Comparison of ENCODE assay signal across 8 cellular contexts in genomic region chr7:98211676-98212531, GRCh38. TPM values are rescaled to one million over a fixed set of nuclear protein-coding genes. Genes with fewer than 3 reads are reported as not detected.
DNase-seq lines count a peak whose midpoint lies in the region; ATAC-seq and TF ChIP-seq lines count a peak whose summit lies in the region.
"Had no signal": no experiment of that assay in that cellular context is flagged by ENCODE, and none has a peak within 500 bp of the region (broad histone marks: within the 10 kb centered on the region; RNA-seq: fewer than 3 reads in every experiment).

No MANE protein-coding gene starts in this region.

- no peak for TF ChIP-seq CTCF in SK-N-SH (IDR thresholded peaks at IDR 0.05)
- TF ChIP-seq CTCF in fibroblast of lung (conservative IDR thresholded peaks at IDR 0.05 in 1 of 2, IDR thresholded peaks at IDR 0.05 in 1 of 2; ENCODE audit: low read depth in 1 of 2, low read length in 2 of 2) = no peak
- no peak for TF ChIP-seq CTCF in sigmoid colon (IDR thresholded peaks at IDR 0.05)

- H3K4me2 ChIP-seq in SK-N-SH (peak overlapping the region; percentile 59; the same call in 1 of the 2 replicates), fibroblast of lung (ENCODE audit: extremely low read depth, insufficient read depth, low read length) (peak overlapping the region; percentile 13)

- ATAC-seq in GM18867 (IDR thresholded peaks at IDR 0.05; ENCODE audit: unreplicated experiment) (peak; percentile 13), GM21619 (IDR thresholded peaks at IDR 0.05; ENCODE audit: unreplicated experiment) (no peak), HG03439 (IDR thresholded peaks at IDR 0.05; ENCODE audit: unreplicated experiment) (no peak)

- H3K4me1 ChIP-seq in SK-N-SH (ENCODE audit: control insufficient read depth in 1 of 2, insufficient read depth in 2 of 2, low read depth in 1 of 2, low read length in 1 of 2) (peaks cover 0 to 3% of the 10 kb centered on the region in 2 experiments; a peak in 1 of 4 replicates), fibroblast of lung (ENCODE audit: control insufficient read depth, extremely low read depth, insufficient read depth, low read length) (no peaks in the 10 kb centered on the region), sigmoid colon (peaks cover 0 to 14% (median 7%) of the 10 kb centered on the region in 4 donors)

- no peaks in the 10 kb centered on the region for H4K20me1 ChIP-seq in SK-N-SH (ENCODE audit: insufficient read depth)
- H4K20me1 ChIP-seq in fibroblast of lung (ENCODE audit: control insufficient read depth, extremely low read depth, insufficient read depth, low read length) = no peaks in the 10 kb centered on the region

- intact Hi-C loops in sigmoid colon (cut with DNase I) = no loop called here

- H3F3A ChIP-seq in SK-N-SH (replicated peaks; ENCODE audit: insufficient read depth) = no peaks in the 10 kb centered on the region

- CTCF ChIA-PET in SK-N-SH (lab: Yijun Ruan, JAX) = interaction anchor here (1.0 to 3.4 kb wide), 3 partner anchors 43 to 191 kb away, joined by 3 to 20 read pairs (median 3); no protein-coding TSS in a partner anchor

- H3K9ac ChIP-seq in SK-N-SH (no peak overlapping the region), fibroblast of lung (ENCODE audit: insufficient read depth, low read length) (no peak overlapping the region)

- H3K9me3 ChIP-seq in SK-N-SH (no peaks in the 10 kb centered on the region), fibroblast of lung (ENCODE audit: control insufficient read depth, insufficient read depth, low read depth, low read length) (no peaks in the 10 kb centered on the region), sigmoid colon (no peaks in the 10 kb centered on the region)

- no peaks in the 10 kb centered on the region for H3K27me3 ChIP-seq in SK-N-SH (ENCODE audit: insufficient read depth)
- H3K27me3 ChIP-seq in fibroblast of lung (ENCODE audit: control insufficient read depth, insufficient read depth, low read length) = no peaks in the 10 kb centered on the region
- H3K27me3 ChIP-seq in sigmoid colon = peaks cover 7 to 24% (median 12%) of the 10 kb centered on the region in 3 donors

- H3K79me2 ChIP-seq in SK-N-SH (ENCODE audit: insufficient read depth) (no peaks in the 10 kb centered on the region), fibroblast of lung (ENCODE audit: control insufficient read depth, insufficient read depth, low read length) (no peaks in the 10 kb centered on the region)

- WGBS in SK-N-SH (ENCODE audit: low lambda C conversion rate) = 88% methylated on average over 35 of the region's 49 CpGs
- 68 to 85% methylated on average over 49 of the region's 49 CpGs for WGBS in sigmoid colon, 2 donors

- TF ChIP-seq EP300 in SK-N-SH (IDR thresholded peaks at IDR 0.05; ENCODE audit: borderline replicate concordance in 1 of 2, low read depth in 1 of 2, low read length in 1 of 2) = no peak
- TF ChIP-seq EP300 in sigmoid colon (IDR thresholded peaks at IDR 0.05) = no peak

- H3K27ac ChIP-seq in SK-N-SH (ENCODE audit: low read depth in 2 of 2, low read length in 1 of 2) = no peak overlapping the region
- no peak overlapping the region for H3K27ac ChIP-seq in fibroblast of lung (ENCODE audit: insufficient read depth, low read length)
- H3K27ac ChIP-seq in sigmoid colon = no peak overlapping the region

- no peak for TF ChIP-seq RAD21 in SK-N-SH (IDR thresholded peaks at IDR 0.05; ENCODE audit: low read length)

- POLR2A ChIA-PET in SK-N-SH (lab: Yijun Ruan, JAX) = no interaction called here

- no peak overlapping the region for H2AFZ ChIP-seq in SK-N-SH (ENCODE audit: low read depth)
- H2AFZ ChIP-seq in fibroblast of lung (ENCODE audit: low read length) = no peak overlapping the region

- no peak for TF ChIP-seq POLR2A in sigmoid colon (IDR thresholded peaks at IDR 0.05)

- H3K36me3 ChIP-seq in SK-N-SH (replicated peaks in 1 of 2; ENCODE audit: control insufficient read depth in 1 of 2, insufficient read depth in 2 of 2, low read length in 1 of 2) (peaks cover 0 to 8% of the 10 kb centered on the region in 2 experiments), fibroblast of lung (ENCODE audit: control insufficient read depth, insufficient read depth, low read length) (peaks cover under 1% of the 10 kb centered on the region), sigmoid colon (peaks cover 0 to 14% (median 6%) of the 10 kb centered on the region in 4 donors)

- peak; percentile 60 for DNase-seq in SK-N-SH
- DNase-seq in fibroblast of lung (ENCODE audit: low read depth in 2 of 2) = no peak
- peak; percentile 62 for DNase-seq in sigmoid colon
- no peak for DNase-seq in T1000 (lab: John Stamatoyannopoulos, UW)

- peak overlapping the region; percentile 12 to 41; a peak in 2 of 4 replicates for H3K4me3 ChIP-seq in SK-N-SH (ENCODE audit: low read depth in 2 of 2, low read length in 1 of 2)
- no peak overlapping the region for H3K4me3 ChIP-seq in fibroblast of lung (replicated peaks in 1 of 4; ENCODE audit: control extremely low read depth in 1 of 4, insufficient read depth in 1 of 4, low read depth in 3 of 4, low read length in 4 of 4)
- H3K4me3 ChIP-seq in sigmoid colon = peak overlapping the region in 2 of 4 donors; percentile 40 to 41

- H3K9me2 ChIP-seq in SK-N-SH = no peaks in the 10 kb centered on the region

TF ChIP-seq in SK-N-SH, 30 proteins besides CTCF, POLR2A, EP300 and RAD21:
- TF ChIP-seq MAX (IDR thresholded peaks at IDR 0.05; ENCODE audit: low read depth) (no peak), TAF1 (IDR thresholded peaks at IDR 0.05; ENCODE audit: borderline replicate concordance, low read depth, low read length) (no peak), MEF2A (IDR thresholded peaks at IDR 0.05; ENCODE audit: borderline replicate concordance, low read depth) (no peak), NRF1 (IDR thresholded peaks at IDR 0.05; ENCODE audit: low read depth, low read length) (no peak), MXI1 (IDR thresholded peaks at IDR 0.05; ENCODE audit: low read depth, low read length) (no peak), FOSL2 (IDR thresholded peaks at IDR 0.05; ENCODE audit: borderline replicate concordance, low read depth) (no peak), TEAD4 (IDR thresholded peaks at IDR 0.05; ENCODE audit: borderline replicate concordance, insufficient read depth) (no peak), JUND (IDR thresholded peaks at IDR 0.05) (no peak), SIN3A (IDR thresholded peaks at IDR 0.05; ENCODE audit: borderline replicate concordance, low read depth, low read length) (no peak), GATA2 (CRISPR knock-in tag; IDR thresholded peaks at IDR 0.05) (no peak)
- TF ChIP-seq, protein P1, sequence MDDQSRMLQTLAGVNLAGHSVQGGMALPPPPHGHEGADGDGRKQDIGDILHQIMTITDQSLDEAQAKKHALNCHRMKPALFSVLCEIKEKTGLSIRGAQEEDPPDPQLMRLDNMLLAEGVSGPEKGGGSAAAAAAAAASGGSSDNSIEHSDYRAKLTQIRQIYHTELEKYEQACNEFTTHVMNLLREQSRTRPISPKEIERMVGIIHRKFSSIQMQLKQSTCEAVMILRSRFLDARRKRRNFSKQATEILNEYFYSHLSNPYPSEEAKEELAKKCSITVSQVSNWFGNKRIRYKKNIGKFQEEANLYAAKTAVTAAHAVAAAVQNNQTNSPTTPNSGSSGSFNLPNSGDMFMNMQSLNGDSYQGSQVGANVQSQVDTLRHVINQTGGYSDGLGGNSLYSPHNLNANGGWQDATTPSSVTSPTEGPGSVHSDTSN (IDR thresholded peaks at IDR 0.05) = no peak

RNA-seq across cellular contexts. Expression of gene BHLHA15, which starts 0.7 kb away (rescaled TPM):
- polyA plus RNA-seq in SK-N-SH (2012; rRNA removed) (0.10 TPM in 1 of 2 replicates, not detected in the other), fibroblast of lung (not detected in 2 replicates), sigmoid colon (1 to 10 TPM in 2 of 3 donors, not detected in 1; 1.2 to 1.4 TPM)
- 0.17 TPM in 1 of 2 replicates, not detected in the other for polyA plus RNA-seq in SK-N-SH (2012; cell fraction: cytosol; rRNA removed)
- polyA plus RNA-seq in SK-N-SH (2012; cell fraction: nucleus; rRNA removed) = 0.23 TPM in 2 replicates
- total RNA-seq in fibroblast of lung (0.33 and 0.51 TPM in 2 replicates), sigmoid colon (not detected)
- polyA plus RNA-seq in fibroblast of lung (2012) = 0.21 TPM in 1 of 2 replicates, not detected in the other
- polyA minus RNA-seq in fibroblast of lung (ENCODE audit: low replicate concordance) = not detected in 2 replicates
- total RNA-seq: subcutaneous adipose tissue had no signal

RNA-seq across cellular contexts. Expression of gene TECPR1, which starts 40.1 kb away (rescaled TPM):
- polyA plus RNA-seq in SK-N-SH (2012; rRNA removed) (6.6 and 6.8 TPM in 2 replicates), fibroblast of lung (3.3 and 3.7 TPM in 2 replicates), sigmoid colon (10 to 100 TPM; 10.2 to 32.5 (median 12.6) TPM)
- 3.3 and 4.3 TPM in 2 replicates for polyA plus RNA-seq in SK-N-SH (2012; cell fraction: cytosol; rRNA removed)
- 26.3 and 41.0 TPM in 2 replicates for polyA plus RNA-seq in SK-N-SH (2012; cell fraction: nucleus; rRNA removed)
- total RNA-seq in fibroblast of lung (24.9 and 39.0 TPM in 2 replicates), sigmoid colon (10 to 100 TPM in 3 of 4 donors, 1 to 10 TPM in 1; 7.7 to 38.2 (median 18.2) TPM)
- polyA plus RNA-seq in fibroblast of lung (2012) = 15.4 and 15.6 TPM in 2 replicates
- 7.7 and 9.1 TPM in 2 replicates for polyA minus RNA-seq in fibroblast of lung (ENCODE audit: low replicate concordance)

Comparison
In these comparisons a context has a peak if more than half of its experiments do, and no peak if none do; other contexts are left out.
1. DNase-seq: peak in SK-N-SH (single experiment) and sigmoid colon (single experiment); none in fibroblast of lung (0 of 2) and T1000 (single experiment).
2. H3K4me3 ChIP-seq: peak in SK-N-SH (2 of 2); none in fibroblast of lung (0 of 4).